ENCODE assay signal across 19 cellular contexts in genomic region chr3:18018491-18019177, GRCh38.
"Had no signal": no experiment of that assay in that cellular context is flagged by ENCODE, and none has a peak within 500 bp of the region (broad histone marks: within the 10 kb centered on the region; RNA-seq: fewer than 3 reads in every experiment).

No MANE protein-coding gene starts in this region.

- ATAC-seq: activated CD4-positive, CD25-positive, alpha-beta regulatory T cell treated with anti-CD3 and anti-CD28 coated beads, Interleukin-2, amount 50 U/mL, for 24 hours; activated naive CD8-positive, alpha-beta T cell treated with anti-CD3 and anti-CD28 coated beads, Interleukin-2, amount 50 U/mL, for 24 hours; left lung had no signal

- H3K4me3 ChIP-seq: cardiac muscle cell, dorsolateral prefrontal cortex, left lung, thyroid gland had no signal

- DNase-seq: activated CD4-positive, alpha-beta T cell treated with anti-CD3 and anti-CD28 coated beads, Interleukin-2, amount 50 U/mL, for 1 hour; activated CD8-positive, alpha-beta memory T cell treated with anti-CD3 and anti-CD28 coated beads, Interleukin-2, amount 50 U/mL, for 4 hours; activated effector memory CD4-positive, alpha-beta T cell treated with Interleukin-2 at 50 U/mL for 16 hours; activated naive CD4-positive, alpha-beta T cell treated with anti-CD3 and anti-CD28 coated beads, Interleukin-2, amount 10 ng/mL, durations not matched to agents 7 days and 5 days; activated naive CD8-positive, alpha-beta T cell treated with anti-CD3 and anti-CD28 coated beads, Interleukin-2, amount 50 U/mL, for 24 hours; activated T-cell treated with anti-CD3 and anti-CD28 coated beads, Interleukin-2, amount 50 U/mL, for 48 hours; aorta; dorsolateral prefrontal cortex; erythroblast; kidney; left lung; midbrain; posterior cingulate gyrus; stimulated activated CD4-positive, alpha-beta T cell treated with anti-CD3 and anti-CD28 coated beads, Interleukin-2, amount 100 ng/mL, for 24 hours; stimulated activated naive CD4-positive, alpha-beta T cell treated with Interleukin-2 at 50 U/mL for 16 hours; T1000; thyroid gland had no signal
